24 cellular contexts compared by ENCODE assay signal in genomic region chr13:30019648-30020626, GRCh38.
DNase-seq lines count a peak whose midpoint lies in the region; TF ChIP-seq lines count a peak whose summit lies in the region.
"Had no signal": no experiment of that assay in that cellular context is flagged by ENCODE, and none has a peak within 500 bp of the region (broad histone marks: within the 10 kb centered on the region; RNA-seq: fewer than 3 reads in every experiment).

No MANE protein-coding gene starts in this region.

- H3K4me1 Mint-ChIP-seq in neural crest cell = peaks cover 57% of the 10 kb centered on the region

- no peaks in the 10 kb centered on the region for H3K27me3 ChIP-seq in A673 (replicated peaks; ENCODE audit: insufficient read depth, low read depth, low read length, poor library complexity)
- no peaks in the 10 kb centered on the region for H3K27me3 ChIP-seq in HUES64 (ENCODE audit: insufficient read depth, low read length)
- H3K27me3 ChIP-seq: breast epithelium, right lobe of liver had no signal

- H3K36me3 ChIP-seq in A673 (ENCODE audit: insufficient read depth, low read length, poor library complexity, severe bottlenecking) (no peaks in the 10 kb centered on the region), HUES64 (ENCODE audit: insufficient read depth, low read length) (no peaks in the 10 kb centered on the region)
- H3K36me3 ChIP-seq: breast epithelium, right lobe of liver had no signal

- H3K36me3 Mint-ChIP-seq in neural crest cell (ENCODE audit: low read depth) = no peaks in the 10 kb centered on the region

- WGBS in HUES64 = 41% methylated on average over 14 of the region's 15 CpGs

- peak overlapping the region; percentile 21 for H3K4me3 Mint-ChIP-seq in neural crest cell
- H3K4me3 Mint-ChIP-seq: activated CD8-positive, alpha-beta T cell treated with anti-CD3 and anti-CD28 coated beads for 36 hours had no signal

- no peak overlapping the region for H3K27ac ChIP-seq in A673 (ENCODE audit: low read depth, low read length, poor library complexity, severe bottlenecking)
- 0 out of 2 replicates have a peak overlapping the region, but pooled peaks have one; percentile 35 for H3K27ac ChIP-seq in HUES64 (ENCODE audit: low read depth, low read length)
- H3K27ac ChIP-seq: breast epithelium, right lobe of liver, RWPE1 had no signal

- no peaks in the 10 kb centered on the region for H3K27me3 Mint-ChIP-seq in neural crest cell (ENCODE audit: low read depth)
- H3K27me3 Mint-ChIP-seq: activated CD8-positive, alpha-beta T cell treated with anti-CD3 and anti-CD28 coated beads for 36 hours had no signal

- intact Hi-C loops in A673 (cut with micrococcal nuclease; ENCODE audit: unreplicated experiment) = no loop called here
- intact Hi-C loops in head of caudate nucleus (cut with DNase I) = no loop called here

- peak overlapping the region; percentile 39; the same call in 1 of the 2 replicates for H3K9ac ChIP-seq in HUES64 (ENCODE audit: low read depth, low read length)

- H3K4me1 ChIP-seq in A673 (ENCODE audit: insufficient read depth, low read length, poor library complexity, severe bottlenecking) (peaks cover 23% of the 10 kb centered on the region), HUES64 (ENCODE audit: insufficient read depth, low read length) (peaks cover 25% of the 10 kb centered on the region)
- H3K4me1 ChIP-seq: breast epithelium, right lobe of liver had no signal

- H3K9me3 Mint-ChIP-seq in neural crest cell = peaks cover 5% of the 10 kb centered on the region
- H3K9me3 Mint-ChIP-seq: activated CD8-positive, alpha-beta T cell treated with anti-CD3 and anti-CD28 coated beads for 36 hours had no signal

- H3K4me3 ChIP-seq in A673 (ENCODE audit: low read depth, low read length, poor library complexity, severe bottlenecking) (no peak overlapping the region), HUES64 (ENCODE audit: low read length) (no peak overlapping the region)
- H3K4me3 ChIP-seq: breast epithelium, right lobe of liver had no signal

- DNase-seq in A673 (ENCODE audit: low spot score) (peak; percentile 28), head of caudate nucleus (peak; percentile 56 to 95 (median 82)), neural crest cell (ENCODE audit: low read depth, low spot score) (no peak), NCI-H82 treated with DMSO at 0.1 percent for 48 hours (lab: John Stamatoyannopoulos, UW; ENCODE audit: unreplicated experiment) (no peak), midbrain (lab: John Stamatoyannopoulos, UW) (no peak), NCI-H1436 (lab: John Stamatoyannopoulos, UW) (no peak), T-helper 2 cell (no peak)
- DNase-seq: activated CD4-positive, CD25-positive, alpha-beta regulatory T cell; activated CD8-positive, alpha-beta T cell treated with anti-CD3 and anti-CD28 coated beads for 36 hours; activated gamma-delta T cell; COR-L47; cortex of kidney; DND-41; glutamatergic neuron; GOT3; KG1; NCI-H187 treated with DMSO at 0.1 percent for 48 hours; NCI-H526 treated with DMSO at 0.1 percent for 48 hours; right lobe of liver; stimulated activated CD8-positive, alpha-beta memory T cell treated with anti-CD3 and anti-CD28 coated beads, Interleukin-4, amount 100 ng/mL, for 48 hours; T1000 had no signal

- POLR2A ChIA-PET in A673 (lab: Charles Lee; ENCODE audit: low non-redundant PET) = interaction anchor here (0.5 to 0.7 kb wide), 2 partner anchors 670 to 1621 kb away, joined by 3 to 8 read pairs; no protein-coding TSS in a partner anchor

- H3K9me3 ChIP-seq in A673 (ENCODE audit: low read depth, low read length, poor library complexity, severe bottlenecking) (no peaks in the 10 kb centered on the region), HUES64 (ENCODE audit: insufficient read depth, low read depth, low read length) (no peaks in the 10 kb centered on the region)
- H3K9me3 ChIP-seq: breast epithelium, right lobe of liver had no signal

- BruUV-seq in A673 (replicated peaks; lab: Mats Ljungman, UMichigan) = no TSS peak

- CTCF ChIA-PET in A673 (lab: Charles Lee) = no interaction called here

- TF ChIP-seq CTCF in A673 (conservative IDR thresholded peaks at IDR 0.05; ENCODE audit: low read depth, low read length) (no peak), neural crest cell (conservative IDR thresholded peaks at IDR 0.05) (no peak)

- H3K27ac Mint-ChIP-seq in neural crest cell (ENCODE audit: unreplicated experiment) = peak overlapping the region; percentile 57
- H3K27ac Mint-ChIP-seq: activated CD8-positive, alpha-beta T cell treated with anti-CD3 and anti-CD28 coated beads for 36 hours had no signal

Comparison
In these comparisons a context has a peak if more than half of its experiments do, and no peak if none do; other contexts are left out.
1. DNase-seq: peak in A673 (single experiment) and head of caudate nucleus (42 of 42); none in neural crest cell (single experiment), NCI-H82 treated with DMSO at 0.1 percent for 48 hours (single experiment), midbrain (single experiment), NCI-H1436 (single experiment) and T-helper 2 cell (0 of 5).